In genomic region chr4:138909605-138910004, GRCh38 we compare ENCODE assay signal across 24 cellular contexts.
DNase-seq lines count a peak whose midpoint lies in the region; ATAC-seq and TF ChIP-seq lines count a peak whose summit lies in the region.
"Had no signal": no experiment of that assay in that cellular context is flagged by ENCODE, and none has a peak within 500 bp of the region (broad histone marks: within the 10 kb centered on the region; RNA-seq: fewer than 3 reads in every experiment).

No MANE protein-coding gene starts in this region.

- peak; percentile 65 for ATAC-seq in WTC11
- ATAC-seq: body of pancreas; CD8-positive, alpha-beta T cell; gastrocnemius medialis had no signal

- H3K23ac ChIP-seq in mesendoderm (ENCODE audit: low read length), result no peak overlapping the region

- no peaks in the 10 kb centered on the region for H3K36me3 ChIP-seq in mesendoderm (ENCODE audit: control insufficient read depth, insufficient read depth, low read length)
- H3K36me3 ChIP-seq: esophagus squamous epithelium, gastrocnemius medialis had no signal

- no peak overlapping the region for H3K4me2 ChIP-seq in mesendoderm (ENCODE audit: low read length)

- CTCF ChIA-PET in WTC11 (lab: Charles Lee), result interaction anchor here (0.9 to 1.7 kb wide), 5 partner anchors 28 to 414 kb away, joined by 3 to 6 read pairs (median 3); no protein-coding TSS in a partner anchor

- H4K8ac ChIP-seq in mesendoderm (ENCODE audit: low read depth, low read length), result no peak overlapping the region

- H4K5ac ChIP-seq in mesendoderm (ENCODE audit: low read length), result no peak overlapping the region

- H2AK5ac ChIP-seq in mesendoderm (ENCODE audit: low read length), result no peak overlapping the region

- WGBS in mesendoderm (ENCODE audit: extremely low coverage, insufficient coverage, low lambda C conversion rate), result no CpG with 5 or more reads among the region's 3 CpGs

- H3K9ac ChIP-seq in mesendoderm (ENCODE audit: low read length), result no peak overlapping the region

- H3K4me1 Mint-ChIP-seq in WTC11, result peaks cover 31% of the 10 kb centered on the region
- H3K4me1 Mint-ChIP-seq: activated CD4-positive, alpha-beta T cell treated with anti-CD3 and anti-CD28 coated beads, Interleukin-2, amount 10 ng/mL, durations not matched to agents 7 days and 5 days had no signal

- no peak overlapping the region for H2BK15ac ChIP-seq in mesendoderm (replicated peaks; ENCODE audit: low read depth)

- DNase-seq in DMS53 (lab: John Stamatoyannopoulos, UW), result peak; percentile 58
- DNase-seq in NCI-H146 treated with DMSO at 0.1 percent for 48 hours (lab: John Stamatoyannopoulos, UW; ENCODE audit: unreplicated experiment), result peak; percentile 70
- DNase-seq in WTC11 (ENCODE audit: low spot score), result no peak
- peak; percentile 37 for DNase-seq in mesendoderm
- DNase-seq in stimulated activated CD4-positive, alpha-beta T cell treated with anti-CD3 and anti-CD28 coated beads, Interleukin-2, amount 100 ng/mL, for 48 hours, result no peak
- no peak for DNase-seq in activated CD8-positive, alpha-beta memory T cell treated with anti-CD3 and anti-CD28 coated beads for 24 hours
- no peak for DNase-seq in T-helper 1 cell
- no peak for DNase-seq in activated CD4-positive, alpha-beta T cell treated with anti-CD3 and anti-CD28 coated beads, Interleukin-2, amount 50 U/mL, for 4 hours
- DNase-seq: activated CD4-positive, alpha-beta T cell treated with anti-CD3 and anti-CD28 coated beads, Interleukin-2, amount 10 ng/mL, durations not matched to agents 7 days and 5 days; activated CD8-positive, alpha-beta memory T cell treated with anti-CD3 and anti-CD28 coated beads, Interleukin-2, amount 50 U/mL, for 48 hours; activated effector memory CD4-positive, alpha-beta T cell treated with Interleukin-2 at 50 U/mL for 16 hours; CD8-positive, alpha-beta T cell; effector CD8-positive, alpha-beta T cell; esophagus squamous epithelium; gastrocnemius medialis; GDM1; hypothalamus; Karpas-422; NCI-H1048; NCI-H2171 treated with DMSO at 0.1 percent for 48 hours; stimulated activated CD4-positive, alpha-beta T cell treated with anti-CD3 and anti-CD28 coated beads, Interleukin-4, amount 100 ng/mL, for 1 hour; stimulated activated naive CD4-positive, alpha-beta T cell had no signal

- no peak overlapping the region for H3K27ac ChIP-seq in mesendoderm (ENCODE audit: low read depth, low read length)

- no peak overlapping the region for H3K4me3 Mint-ChIP-seq in WTC11
- H3K4me3 Mint-ChIP-seq: activated CD4-positive, alpha-beta T cell treated with anti-CD3 and anti-CD28 coated beads, Interleukin-2, amount 10 ng/mL, durations not matched to agents 7 days and 5 days; CD8-positive, alpha-beta T cell had no signal

- H3K27me3 ChIP-seq in mesendoderm (ENCODE audit: insufficient read depth, low read length, poor library complexity), result no peaks in the 10 kb centered on the region
- H3K27me3 ChIP-seq: body of pancreas, esophagus squamous epithelium, gastrocnemius medialis had no signal

- no peak overlapping the region for H2BK120ac ChIP-seq in mesendoderm (ENCODE audit: low read depth, low read length)

- peaks cover 2% of the 10 kb centered on the region for H3K4me1 ChIP-seq in mesendoderm (ENCODE audit: control insufficient read depth, low read depth, low read length)

- H3K79me2 ChIP-seq in mesendoderm (ENCODE audit: control insufficient read depth, insufficient read depth, low read length), result no peaks in the 10 kb centered on the region

- no peak overlapping the region for H3K56ac ChIP-seq in mesendoderm (ENCODE audit: low read length)

- peaks cover 9% of the 10 kb centered on the region for H3K9me3 Mint-ChIP-seq in WTC11
- H3K9me3 Mint-ChIP-seq: activated CD4-positive, alpha-beta T cell treated with anti-CD3 and anti-CD28 coated beads, Interleukin-2, amount 10 ng/mL, durations not matched to agents 7 days and 5 days; CD8-positive, alpha-beta T cell had no signal

- TF ChIP-seq CTCF in WTC11 (IDR thresholded peaks at IDR 0.05), result no peak

- H3K4me3 ChIP-seq in mesendoderm (ENCODE audit: low read length), result no peak overlapping the region
- H3K4me3 ChIP-seq: body of pancreas, esophagus squamous epithelium, gastrocnemius medialis, lung had no signal

- H3K27ac Mint-ChIP-seq in WTC11, result no peak overlapping the region
- H3K27ac Mint-ChIP-seq: activated CD4-positive, alpha-beta T cell treated with anti-CD3 and anti-CD28 coated beads, Interleukin-2, amount 10 ng/mL, durations not matched to agents 7 days and 5 days; CD8-positive, alpha-beta T cell had no signal

- H2BK5ac ChIP-seq in mesendoderm (ENCODE audit: low read length), result no peak overlapping the region

- POLR2A ChIA-PET in WTC11 (lab: Charles Lee), result no interaction called here

- no peaks in the 10 kb centered on the region for H3K27me3 Mint-ChIP-seq in WTC11 (ENCODE audit: low read depth)
- H3K27me3 Mint-ChIP-seq: activated CD4-positive, alpha-beta T cell treated with anti-CD3 and anti-CD28 coated beads, Interleukin-2, amount 10 ng/mL, durations not matched to agents 7 days and 5 days had no signal

- no peaks in the 10 kb centered on the region for H3K79me1 ChIP-seq in mesendoderm (ENCODE audit: low read length)

- peaks cover 5% of the 10 kb centered on the region for H3K36me3 Mint-ChIP-seq in WTC11
- H3K36me3 Mint-ChIP-seq: CD8-positive, alpha-beta T cell had no signal

- no peak overlapping the region for H3K4ac ChIP-seq in mesendoderm (ENCODE audit: low read depth, low read length)

- H3K18ac ChIP-seq in mesendoderm (ENCODE audit: low read length), result no peak overlapping the region

TF ChIP-seq in WTC11, 78 proteins besides CTCF, POLR2A, EP300 and RAD21:
- no peak for TF ChIP-seq FOXJ3 (CRISPR knock-in tag; IDR thresholded peaks at IDR 0.05; ENCODE audit: borderline replicate concordance)
TF ChIP-seq in WTC11: peak in this region for 0.

Comparison
In these comparisons a context has a peak if more than half of its experiments do, and no peak if none do; other contexts are left out.
1. DNase-seq: peak in DMS53 (single experiment), NCI-H146 treated with DMSO at 0.1 percent for 48 hours (single experiment) and mesendoderm (single experiment); none in WTC11 (single experiment), stimulated activated CD4-positive, alpha-beta T cell treated with anti-CD3 and anti-CD28 coated beads, Interleukin-2, amount 100 ng/mL, for 48 hours (0 of 2), activated CD8-positive, alpha-beta memory T cell treated with anti-CD3 and anti-CD28 coated beads for 24 hours (single experiment), T-helper 1 cell (0 of 5) and activated CD4-positive, alpha-beta T cell treated with anti-CD3 and anti-CD28 coated beads, Interleukin-2, amount 50 U/mL, for 4 hours (0 of 2).